22 cellular contexts compared by ENCODE assay signal in genomic region chr3:24687646-24688045, GRCh38.
A peak's percentile ranks its signal among the peaks of the same experiment; 100 is the strongest.
DNase-seq lines count a peak whose midpoint lies in the region; ATAC-seq, FAIRE-seq and TF ChIP-seq lines count a peak whose summit lies in the region.
"Had no signal": no experiment of that assay in that cellular context is flagged by ENCODE, and none has a peak within 500 bp of the region (broad histone marks: within the 10 kb centered on the region; RNA-seq: fewer than 3 reads in every experiment).

No MANE protein-coding gene starts in this region.

- H3K4me2 ChIP-seq in H1 (ENCODE audit: insufficient read depth in 1 of 2, low read depth in 2 of 2, low read length in 2 of 2) = no peak overlapping the region
- no peak overlapping the region for H3K4me2 ChIP-seq in trophoblast cell (ENCODE audit: low read length)
- H3K4me2 ChIP-seq in HepG2 (ENCODE audit: low read depth, low read length) = no peak overlapping the region

- H4K8ac ChIP-seq in H1 (ENCODE audit: extremely low read depth, insufficient read depth, low read length) = no peak overlapping the region; the same call in 1 of the 2 replicates
- peak overlapping the region; percentile 43 for H4K8ac ChIP-seq in trophoblast cell (ENCODE audit: low read depth, low read length)

- H3K27me3 Mint-ChIP-seq in natural killer cell (ENCODE audit: low read depth in 2 of 2) = peaks cover 25 to 60% of the 10 kb centered on the region in 2 donors
- H3K27me3 Mint-ChIP-seq in natural killer cell treated with Interleukin-12 subunit alpha and Interleukin-12 subunit beta and Interleukin-15 and Interleukin-18, amount 100 ng/mL, for 72 hours = peaks cover 27 to 47% of the 10 kb centered on the region in 2 donors
- H3K27me3 Mint-ChIP-seq: CD4-positive, CD25-positive, alpha-beta regulatory T cell had no signal

- H3K23ac ChIP-seq in H1 (ENCODE audit: insufficient read length) = no peak overlapping the region
- no peak overlapping the region for H3K23ac ChIP-seq in trophoblast cell (ENCODE audit: low read length)

- TF ChIP-seq EP300 in H1 (IDR thresholded peaks at IDR 0.05; ENCODE audit: borderline replicate concordance in 1 of 2, low read depth in 2 of 2, low read length in 2 of 2) = no peak
- no peak for TF ChIP-seq EP300 in ovary (IDR thresholded peaks at IDR 0.05)
- TF ChIP-seq EP300 in HepG2 (IDR thresholded peaks at IDR 0.05; ENCODE audit: low read depth in 2 of 2, low read length in 2 of 2) = no peak
- no peak for TF ChIP-seq EP300 in HepG2 (CRISPR knock-in tag; IDR thresholded peaks at IDR 0.05; ENCODE audit: borderline replicate concordance)

- H3K56ac ChIP-seq in H1 (replicated peaks; ENCODE audit: insufficient read length, low read depth, low read length) = no peak overlapping the region

- H3K36me3 ChIP-seq in H1 (ENCODE audit: control insufficient read depth in 2 of 4, insufficient read depth in 4 of 4, low read length in 3 of 4) = peaks cover 0 to 5% (median 0%) of the 10 kb centered on the region in 4 experiments; a peak in 1 of 8 replicates
- H3K36me3 ChIP-seq in trophoblast cell (ENCODE audit: control insufficient read depth in 1 of 2, insufficient read depth in 2 of 2, low read length in 2 of 2) = no peaks in the 10 kb centered on the region
- no peaks in the 10 kb centered on the region for H3K36me3 ChIP-seq in ovary
- H3K36me3 ChIP-seq in HepG2 (replicated peaks in 1 of 2; ENCODE audit: control insufficient read depth in 1 of 2, insufficient read depth in 2 of 2, low read length in 2 of 2) = no peaks in the 10 kb centered on the region
- H3K36me3 ChIP-seq: HAP-1, MG63, SJSA1 had no signal

- peak overlapping the region; percentile 36; the same call in 1 of the 2 replicates for H2BK5ac ChIP-seq in H1 (ENCODE audit: low read depth, low read length)
- no peak overlapping the region for H2BK5ac ChIP-seq in trophoblast cell (ENCODE audit: low read depth, low read length, poor library complexity)

- H3K9me3 ChIP-seq in H1 (ENCODE audit: insufficient read depth in 2 of 2, low read depth in 1 of 2, low read length in 1 of 2) = peaks cover 6% of the 10 kb centered on the region in 2 experiments
- H3K9me3 ChIP-seq in trophoblast cell (ENCODE audit: insufficient read depth, low read depth, low read length) = no peaks in the 10 kb centered on the region
- no peaks in the 10 kb centered on the region for H3K9me3 ChIP-seq in ovary
- H3K9me3 ChIP-seq in HepG2 (ENCODE audit: low read length) = no peaks in the 10 kb centered on the region
- H3K9me3 ChIP-seq: HAP-1, MG63, SJSA1 had no signal

- CTCF ChIA-PET in H1 (lab: Charles Lee; ENCODE audit: partially characterized antibody) (interaction anchor here (1.4 kb wide), 1 partner anchor 347 kb away, joined by 4 read pairs; no protein-coding TSS in a partner anchor), HepG2 (lab: Yijun Ruan, JAX; ENCODE audit: low intra/inter-chr PET ratio, low total read pairs) (no interaction called here)

- no peak overlapping the region for H2BK15ac ChIP-seq in H1 (ENCODE audit: low read length)

- H3K4me3 Mint-ChIP-seq in natural killer cell = peak overlapping the region; percentile 61
- no peak overlapping the region for H3K4me3 Mint-ChIP-seq in natural killer cell treated with Interleukin-12 subunit alpha and Interleukin-12 subunit beta and Interleukin-15 and Interleukin-18, amount 100 ng/mL, for 72 hours
- H3K4me3 Mint-ChIP-seq: CD4-positive, CD25-positive, alpha-beta regulatory T cell had no signal

- TF ChIP-seq POLR2A in H1 (IDR thresholded peaks at IDR 0.05; ENCODE audit: control extremely low read depth in 1 of 2, low read depth in 2 of 2, low read length in 2 of 2) (no peak), ovary (IDR thresholded peaks at IDR 0.05) (no peak), HepG2 (IDR thresholded peaks at IDR 0.05; ENCODE audit: insufficient read depth in 1 of 2, low read depth in 2 of 2, low read length in 2 of 2) (no peak)

- WGBS in H1 (ENCODE audit: extremely low coverage in 1 of 2, insufficient coverage in 1 of 2, insufficient read length in 1 of 2, insufficient replicate concordance in 2 of 2, low coverage in 1 of 2, low lambda C conversion rate in 2 of 2, missing lambda C conversion rate in 1 of 2), 2 experiments = 94% methylated on average over 7 of the region's 7 CpGs; no CpG with 5 or more reads in 1 of the 2 experiments
- WGBS in trophoblast cell (ENCODE audit: extremely low coverage, insufficient coverage, insufficient read length) = no CpG with 5 or more reads among the region's 7 CpGs
- 95 to 97% (median 95%) methylated on average over 7 of the region's 7 CpGs for WGBS in ovary, 3 donors
- WGBS in HepG2 (ENCODE audit: low lambda C conversion rate) = 50% methylated on average over 6 of the region's 7 CpGs

- H3K79me1 ChIP-seq in H1 (ENCODE audit: low read depth, low read length) = no peaks in the 10 kb centered on the region; the same call in 1 of the 2 replicates
- peaks cover 10% of the 10 kb centered on the region for H3K79me1 ChIP-seq in trophoblast cell (ENCODE audit: low read length)

- H3K23me2 ChIP-seq in H1 (ENCODE audit: low read depth, low read length) = no peaks in the 10 kb centered on the region

- H3K4ac ChIP-seq in H1 (replicated peaks; ENCODE audit: insufficient read length, low read depth, low read length) (no peak overlapping the region), trophoblast cell (ENCODE audit: low read depth, low read length) (no peak overlapping the region)

- H4K20me1 ChIP-seq in H1 (replicated peaks in 1 of 2; ENCODE audit: control insufficient read depth in 1 of 2, insufficient read depth in 2 of 2, low read length in 2 of 2) (no peaks in the 10 kb centered on the region), HepG2 (ENCODE audit: insufficient read depth, low read length) (no peaks in the 10 kb centered on the region)

- TF ChIP-seq CTCF in natural killer cell (IDR thresholded peaks at IDR 0.05) = no peak
- no peak for TF ChIP-seq CTCF in H1 (IDR thresholded peaks at IDR 0.05; ENCODE audit: control extremely low read depth in 1 of 3, insufficient read depth in 1 of 3, low read depth in 1 of 3, low read length in 3 of 3)
- TF ChIP-seq CTCF in ovary (IDR thresholded peaks at IDR 0.05) = no peak
- no peak for TF ChIP-seq CTCF in HepG2 (CRISPR knock-in tag; IDR thresholded peaks at IDR 0.05)

- H3K4me1 ChIP-seq in H1 (replicated peaks in 1 of 4; ENCODE audit: control insufficient read depth in 3 of 4, insufficient read depth in 4 of 4, low read length in 3 of 4) (peaks cover 0 to 9% (median 6%) of the 10 kb centered on the region in 4 experiments; a peak in 5 of 7 replicates), trophoblast cell (ENCODE audit: control insufficient read depth in 1 of 2, insufficient read depth in 2 of 2, low read length in 2 of 2) (peaks cover 5 to 9% of the 10 kb centered on the region in 2 experiments), ovary (ENCODE audit: insufficient read depth) (no peaks in the 10 kb centered on the region), HepG2 (ENCODE audit: insufficient read depth, low read length) (peaks cover 11% of the 10 kb centered on the region)

- H3K27ac ChIP-seq in H1 (ENCODE audit: low read depth, low read length) = no peak overlapping the region
- H3K27ac ChIP-seq in trophoblast cell (ENCODE audit: low read depth, low read length) = no peak overlapping the region
- no peak overlapping the region for H3K27ac ChIP-seq in ovary
- H3K27ac ChIP-seq in HepG2 (ENCODE audit: extremely low read length, insufficient read depth, low read length) = no peak overlapping the region

- H3K27me3 ChIP-seq in H1 (replicated peaks in 1 of 4; ENCODE audit: control insufficient read depth in 3 of 4, extremely low read depth in 1 of 4, insufficient read depth in 3 of 4, low read length in 3 of 4) (no peaks in the 10 kb centered on the region), trophoblast cell (ENCODE audit: insufficient read depth, low read length) (no peaks in the 10 kb centered on the region), ovary (no peaks in the 10 kb centered on the region), HepG2 (ENCODE audit: control insufficient read depth in 1 of 2, insufficient read depth in 2 of 2, low read length in 2 of 2) (no peaks in the 10 kb centered on the region; a peak in 1 of 5 replicates)
- H3K27me3 ChIP-seq: MG63, SJSA1 had no signal

- H3K4me3 ChIP-seq in H1 (ENCODE audit: extremely low read depth in 1 of 4, insufficient read depth in 2 of 4, low read depth in 3 of 4, low read length in 4 of 4) (no peak overlapping the region), trophoblast cell (ENCODE audit: low read depth, low read length) (no peak overlapping the region), ovary (no peak overlapping the region), HepG2 (replicated peaks in 1 of 3; ENCODE audit: insufficient read depth in 1 of 3, low read depth in 2 of 3, low read length in 3 of 3) (no peak overlapping the region)
- H3K4me3 ChIP-seq: HAP-1, K562, MG63, SJSA1 had no signal

- H3K9ac ChIP-seq in H1 (replicated peaks in 1 of 4; ENCODE audit: extremely low read depth in 1 of 4, low read depth in 3 of 4, low read length in 3 of 4) (no peak overlapping the region), trophoblast cell (ENCODE audit: low read length) (no peak overlapping the region), HepG2 (ENCODE audit: insufficient read depth, low read depth, low read length) (no peak overlapping the region)

- ATAC-seq in natural killer cell = no peak
- ATAC-seq in natural killer cell treated with Interleukin-12 subunit alpha and Interleukin-12 subunit beta and Interleukin-15 and Interleukin-18, amount 100 ng/mL, for 72 hours = no peak
- no peak for ATAC-seq in GM21619 (IDR thresholded peaks at IDR 0.05; ENCODE audit: unreplicated experiment)
- ATAC-seq in HepG2 = no peak
- ATAC-seq: K562, Panc1 had no signal

- peak overlapping the region; percentile 32; the same call in 1 of the 2 replicates for H2BK12ac ChIP-seq in H1 (ENCODE audit: low read depth, low read length)
- peak overlapping the region; percentile 51 for H2BK12ac ChIP-seq in trophoblast cell (ENCODE audit: low read length)

- POLR2A ChIA-PET in H1 (lab: Charles Lee; ENCODE audit: partially characterized antibody) = no interaction called here
- POLR2A ChIA-PET in HepG2 (lab: Yijun Ruan, JAX) = no interaction called here

- TF ChIP-seq RAD21 in H1 (IDR thresholded peaks at IDR 0.05 in 1 of 2, conservative IDR thresholded peaks at IDR 0.05 in 1 of 2; ENCODE audit: low read depth in 2 of 2, low read length in 2 of 2) = no peak
- TF ChIP-seq RAD21 in HepG2 (CRISPR knock-in tag; IDR thresholded peaks at IDR 0.05) = no peak

- no peak overlapping the region for H3K27ac Mint-ChIP-seq in natural killer cell
- no peak overlapping the region for H3K27ac Mint-ChIP-seq in natural killer cell treated with Interleukin-12 subunit alpha and Interleukin-12 subunit beta and Interleukin-15 and Interleukin-18, amount 100 ng/mL, for 72 hours
- H3K27ac Mint-ChIP-seq: CD4-positive, CD25-positive, alpha-beta regulatory T cell had no signal

- DNase-seq in natural killer cell = no peak
- no peak for DNase-seq in natural killer cell treated with Interleukin-12 subunit alpha and Interleukin-12 subunit beta and Interleukin-15 and Interleukin-18, amount 100 ng/mL, for 72 hours (ENCODE audit: low spot score)
- no peak for DNase-seq in H1 (ENCODE audit: low read depth in 1 of 2, low spot score in 2 of 2)
- DNase-seq in trophoblast cell = no peak
- no peak for DNase-seq in ovary
- no peak for DNase-seq in HepG2 (ENCODE audit: low spot score)
- no peak for DNase-seq in NCI-H2227 treated with DMSO at 0.1 percent for 48 hours (lab: John Stamatoyannopoulos, UW)
- DNase-seq: 8988T; CD4-positive, CD25-positive, alpha-beta regulatory T cell; EL; MG63; NCI-H1048; NCI-H1436; NCI-H1930; NCI-H226; NCI-H510A treated with DMSO at 0.1 percent for 48 hours; NCI-H774 had no signal

- no peaks in the 10 kb centered on the region for H3K36me3 Mint-ChIP-seq in natural killer cell
- H3K36me3 Mint-ChIP-seq in natural killer cell treated with Interleukin-12 subunit alpha and Interleukin-12 subunit beta and Interleukin-15 and Interleukin-18, amount 100 ng/mL, for 72 hours = no peaks in the 10 kb centered on the region
- H3K36me3 Mint-ChIP-seq: CD4-positive, CD25-positive, alpha-beta regulatory T cell had no signal

- peaks cover 26 to 29% of the 10 kb centered on the region in 2 donors for H3K4me1 Mint-ChIP-seq in natural killer cell
- H3K4me1 Mint-ChIP-seq in natural killer cell treated with Interleukin-12 subunit alpha and Interleukin-12 subunit beta and Interleukin-15 and Interleukin-18, amount 100 ng/mL, for 72 hours (ENCODE audit: low read depth in 2 of 2) = peaks cover 16 to 18% of the 10 kb centered on the region in 2 donors

- H2BK120ac ChIP-seq in H1 (replicated peaks; ENCODE audit: low read depth, low read length) (peak overlapping the region; percentile 69), trophoblast cell (ENCODE audit: insufficient read depth, low read length, poor library complexity) (no peak overlapping the region)

- in situ Hi-C loops in HepG2 (cut with HindIII; ENCODE audit: extremely low pct_ligation_motif_present, low pct_unique_long_range_greater_than_20kb) = loop anchor here (25.0 kb wide), 1 partner anchor 675 kb away; no protein-coding TSS in a partner anchor

- intact Hi-C loops in natural killer cell (cut with micrococcal nuclease) (loop anchor here (2.0 kb wide), 1 partner anchor 773 kb away; no protein-coding TSS in a partner anchor), ovary (cut with DNase I) (loop anchor here in 3 of 4 donors (10.0 kb wide), 1 partner anchor 693 kb away; no protein-coding TSS in a partner anchor), HepG2 (cut with micrococcal nuclease; ENCODE audit: unreplicated experiment) (loop anchor here (10.0 kb wide), 1 partner anchor 907 kb away; no protein-coding TSS in a partner anchor)

- FAIRE-seq in H1 (lab: Jason Lieb, UNC) (no peak), HepG2 (lab: Jason Lieb, UNC) (no peak)
- FAIRE-seq: K562 had no signal

- no peak overlapping the region for H4K12ac ChIP-seq in trophoblast cell (ENCODE audit: low read depth, low read length)

- H2AFZ ChIP-seq in H1 (ENCODE audit: low read length) (no peak overlapping the region), trophoblast cell (ENCODE audit: insufficient read depth, low read length, poor library complexity) (no peak overlapping the region), HepG2 (ENCODE audit: low read length) (no peak overlapping the region)

- H2AK5ac ChIP-seq in H1 (ENCODE audit: low read depth, low read length) (no peak overlapping the region), trophoblast cell (ENCODE audit: low read length) (no peak overlapping the region)

- peak overlapping the region; percentile 90 for H4K91ac ChIP-seq in H1 (replicated peaks; ENCODE audit: insufficient read length, low read length)
- H4K91ac ChIP-seq in trophoblast cell (ENCODE audit: low read depth, low read length) = no peak overlapping the region

- no TSS peak for BruUV-seq in HepG2 (replicated peaks; lab: Mats Ljungman, UMichigan)

- H3K14ac ChIP-seq in H1 (ENCODE audit: insufficient read length) = no peak overlapping the region
- H3K14ac ChIP-seq in trophoblast cell (ENCODE audit: low read length) = peak overlapping the region; percentile 77

- H3K18ac ChIP-seq in H1 (ENCODE audit: extremely low read depth, low read length) = no peak overlapping the region
- no peak overlapping the region for H3K18ac ChIP-seq in trophoblast cell (ENCODE audit: low read length)

- H3K9me3 Mint-ChIP-seq in natural killer cell = no peaks in the 10 kb centered on the region
- H3K9me3 Mint-ChIP-seq in natural killer cell treated with Interleukin-12 subunit alpha and Interleukin-12 subunit beta and Interleukin-15 and Interleukin-18, amount 100 ng/mL, for 72 hours = no peaks in the 10 kb centered on the region

- no peaks in the 10 kb centered on the region for H3K79me2 ChIP-seq in H1 (ENCODE audit: control insufficient read depth in 1 of 2, insufficient read depth in 2 of 2, low read length in 2 of 2)
- H3K79me2 ChIP-seq in trophoblast cell (ENCODE audit: control insufficient read depth, insufficient read depth, low read length, poor library complexity) = no peaks in the 10 kb centered on the region
- no peaks in the 10 kb centered on the region for H3K79me2 ChIP-seq in HepG2 (ENCODE audit: insufficient read depth, low read length)

- no peak overlapping the region; the same call in 1 of the 2 replicates for H2BK20ac ChIP-seq in H1 (ENCODE audit: low read length)

- no peak overlapping the region for H4K5ac ChIP-seq in H1 (ENCODE audit: insufficient read length, low read depth, low read length)
